Comparison of ENCODE assay signal across 13 cellular contexts in the genomic region with DNA sequence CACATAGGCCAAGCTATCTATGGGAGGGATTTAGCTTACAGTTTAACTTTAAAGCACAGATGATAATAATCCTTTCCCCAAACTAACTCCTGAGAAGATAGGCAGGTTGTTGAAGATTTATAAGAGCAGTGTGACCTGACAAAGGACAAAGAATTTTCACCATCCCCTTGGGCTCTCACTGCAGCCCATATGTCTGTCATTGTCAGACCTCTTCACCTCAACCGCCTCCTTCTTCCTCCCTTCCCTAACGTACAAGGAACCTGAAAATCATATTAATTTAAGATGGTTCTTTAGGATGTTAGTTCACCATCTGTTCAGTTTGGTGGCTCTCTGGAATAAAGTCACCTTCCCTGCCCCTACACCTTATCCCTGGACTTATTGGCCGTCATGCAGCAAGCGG. TPM values are rescaled to one million over a fixed set of nuclear protein-coding genes. Genes with fewer than 3 reads are reported as not detected.
DNase-seq lines count a peak whose midpoint lies in the region; ATAC-seq and TF ChIP-seq lines count a peak whose summit lies in the region.
"Had no signal": no experiment of that assay in that cellular context is flagged by ENCODE, and none has a peak within 500 bp of the region (broad histone marks: within the 10 kb centered on the region; RNA-seq: fewer than 3 reads in every experiment).

No MANE protein-coding gene starts in this region.

- H3K9ac ChIP-seq in KMS-11 (no peak overlapping the region), neural progenitor cell (no peak overlapping the region)

- H3K27me3 ChIP-seq in KMS-11 (ENCODE audit: insufficient read depth, low read depth), result no peaks in the 10 kb centered on the region
- H3K27me3 ChIP-seq in neural progenitor cell, result no peaks in the 10 kb centered on the region
- H3K27me3 ChIP-seq in naive thymus-derived CD4-positive, alpha-beta T cell (ENCODE audit: control insufficient read depth in 2 of 2, insufficient read depth in 2 of 2, low read length in 2 of 2), result no peaks in the 10 kb centered on the region

- no peaks in the 10 kb centered on the region for H3K36me3 Mint-ChIP-seq in activated naive CD8-positive, alpha-beta T cell treated with anti-CD3 and anti-CD28 coated beads, Interleukin-2, amount 10 ng/mL, durations not matched to agents 7 days and 5 days
- no peaks in the 10 kb centered on the region for H3K36me3 Mint-ChIP-seq in neural progenitor cell
- no peaks in the 10 kb centered on the region for H3K36me3 Mint-ChIP-seq in naive thymus-derived CD4-positive, alpha-beta T cell

- H3K4me1 Mint-ChIP-seq in activated naive CD8-positive, alpha-beta T cell treated with anti-CD3 and anti-CD28 coated beads, Interleukin-2, amount 10 ng/mL, durations not matched to agents 7 days and 5 days, result peaks cover 39% of the 10 kb centered on the region
- H3K4me1 Mint-ChIP-seq in neural progenitor cell, result peaks cover 32% of the 10 kb centered on the region
- peaks cover 37 to 58% (median 54%) of the 10 kb centered on the region in 7 donors for H3K4me1 Mint-ChIP-seq in naive thymus-derived CD4-positive, alpha-beta T cell

- H3K4me3 Mint-ChIP-seq in activated naive CD8-positive, alpha-beta T cell treated with anti-CD3 and anti-CD28 coated beads, Interleukin-2, amount 10 ng/mL, durations not matched to agents 7 days and 5 days, result peak overlapping the region; percentile 5
- H3K4me3 Mint-ChIP-seq in neural progenitor cell, result no peak overlapping the region
- peak overlapping the region in 4 of 10 donors; percentile 9 to 40 (median 24) for H3K4me3 Mint-ChIP-seq in naive thymus-derived CD4-positive, alpha-beta T cell

- DNase-seq in NCI-H748 (lab: John Stamatoyannopoulos, UW; ENCODE audit: unreplicated experiment), result peak; percentile 19
- DNase-seq in NCI-H748 treated with DMSO at 0.1 percent for 48 hours (lab: John Stamatoyannopoulos, UW), result no peak
- peak; percentile 28 for DNase-seq in activated naive CD8-positive, alpha-beta T cell treated with anti-CD3 and anti-CD28 coated beads, Interleukin-2, amount 10 ng/mL, durations not matched to agents 7 days and 5 days
- no peak for DNase-seq in neural progenitor cell (ENCODE audit: low spot score)
- no peak for DNase-seq in medulla oblongata (ENCODE audit: extremely low spot score)
- DNase-seq in naive thymus-derived CD4-positive, alpha-beta T cell, result no peak
- DNase-seq in erythroblast (lab: John Stamatoyannopoulos, UW), result no peak
- DNase-seq: activated CD4-positive, alpha-beta T cell treated with anti-CD3 and anti-CD28 coated beads, Interleukin-2, amount 50 U/mL, for 48 hours; PC-3 had no signal

- no peak overlapping the region for H3K27ac Mint-ChIP-seq in activated naive CD8-positive, alpha-beta T cell treated with anti-CD3 and anti-CD28 coated beads, Interleukin-2, amount 10 ng/mL, durations not matched to agents 7 days and 5 days
- H3K27ac Mint-ChIP-seq in neural progenitor cell, result peak overlapping the region; percentile 59
- peak overlapping the region in 4 of 9 donors; percentile 23 to 75 (median 45) for H3K27ac Mint-ChIP-seq in naive thymus-derived CD4-positive, alpha-beta T cell

- H3K36me3 ChIP-seq in KMS-11 (ENCODE audit: insufficient read depth) (no peaks in the 10 kb centered on the region), neural progenitor cell (no peaks in the 10 kb centered on the region)
- no peaks in the 10 kb centered on the region for H3K36me3 ChIP-seq in naive thymus-derived CD4-positive, alpha-beta T cell (ENCODE audit: control insufficient read depth in 2 of 3, insufficient read depth in 3 of 3, low read length in 3 of 3)

- H3K27ac ChIP-seq in KMS-11 (no peak overlapping the region), neural progenitor cell (no peak overlapping the region)
- no peak overlapping the region for H3K27ac ChIP-seq in naive thymus-derived CD4-positive, alpha-beta T cell (ENCODE audit: low read depth, low read length)

- H3K9me3 Mint-ChIP-seq in activated naive CD8-positive, alpha-beta T cell treated with anti-CD3 and anti-CD28 coated beads, Interleukin-2, amount 10 ng/mL, durations not matched to agents 7 days and 5 days, result no peaks in the 10 kb centered on the region
- H3K9me3 Mint-ChIP-seq in neural progenitor cell, result no peaks in the 10 kb centered on the region
- peaks cover 0 to 3% (median 0%) of the 10 kb centered on the region in 11 donors for H3K9me3 Mint-ChIP-seq in naive thymus-derived CD4-positive, alpha-beta T cell

- peaks cover 64% of the 10 kb centered on the region for H3K4me1 ChIP-seq in KMS-11 (ENCODE audit: low read depth, poor library complexity, severe bottlenecking)
- peaks cover 14% of the 10 kb centered on the region for H3K4me1 ChIP-seq in neural progenitor cell
- peaks cover 17 to 30% of the 10 kb centered on the region in 2 donors for H3K4me1 ChIP-seq in naive thymus-derived CD4-positive, alpha-beta T cell (ENCODE audit: control insufficient read depth in 2 of 2, insufficient read depth in 2 of 2, low read length in 2 of 2)

- H3K4me3 ChIP-seq in KMS-11 (IDR thresholded peaks at IDR 0.05; ENCODE audit: insufficient read depth, low read depth, low read length), result no peak overlapping the region
- H3K4me3 ChIP-seq in neural progenitor cell, result no peak overlapping the region
- no peak overlapping the region for H3K4me3 ChIP-seq in naive thymus-derived CD4-positive, alpha-beta T cell (ENCODE audit: low read length)

- no peaks in the 10 kb centered on the region for H3K9me3 ChIP-seq in neural progenitor cell (ENCODE audit: low read depth)
- H3K9me3 ChIP-seq in naive thymus-derived CD4-positive, alpha-beta T cell (ENCODE audit: control insufficient read depth in 2 of 3, low read length in 3 of 3), result no peaks in the 10 kb centered on the region

- 0 out of 2 replicates have a peak, but pooled peaks have one; percentile 24 for TF ChIP-seq CTCF in KMS-11 (conservative IDR thresholded peaks at IDR 0.05; ENCODE audit: low read depth, low read length)
- peak; percentile 13 for TF ChIP-seq CTCF in neural progenitor cell (IDR thresholded peaks at IDR 0.05)

- POLR2A ChIA-PET in activated naive CD8-positive, alpha-beta T cell treated with anti-CD3 and anti-CD28 coated beads, Interleukin-2, amount 10 ng/mL, durations not matched to agents 7 days and 5 days (lab: Charles Lee), result no interaction called here
- POLR2A ChIA-PET in naive thymus-derived CD4-positive, alpha-beta T cell (lab: Charles Lee), result no interaction called here

- ATAC-seq in activated naive CD8-positive, alpha-beta T cell treated with anti-CD3 and anti-CD28 coated beads, Interleukin-2, amount 10 ng/mL, durations not matched to agents 7 days and 5 days (ENCODE audit: low read depth), result no peak
- no peak for ATAC-seq in naive thymus-derived CD4-positive, alpha-beta T cell
- ATAC-seq: PC-3 had no signal

- H3K4me2 ChIP-seq in KMS-11, result no peak overlapping the region
- no peak overlapping the region for H3K4me2 ChIP-seq in neural progenitor cell

- intact Hi-C loops in naive thymus-derived CD4-positive, alpha-beta T cell (cut with micrococcal nuclease), result loop anchor here in 1 of 2 donors (10.0 kb wide), 2 partner anchors 1066 to 1376 kb away; a partner anchor contains a TSS

- H4K20me1 ChIP-seq in KMS-11 (ENCODE audit: insufficient read depth), result no peaks in the 10 kb centered on the region
- no peaks in the 10 kb centered on the region for H4K20me1 ChIP-seq in neural progenitor cell (ENCODE audit: low read depth)

- H2AFZ ChIP-seq in KMS-11 (ENCODE audit: low read depth) (no peak overlapping the region), neural progenitor cell (replicated peaks) (no peak overlapping the region)

- no peaks in the 10 kb centered on the region for H3K27me3 Mint-ChIP-seq in activated naive CD8-positive, alpha-beta T cell treated with anti-CD3 and anti-CD28 coated beads, Interleukin-2, amount 10 ng/mL, durations not matched to agents 7 days and 5 days
- peaks cover 6% of the 10 kb centered on the region for H3K27me3 Mint-ChIP-seq in neural progenitor cell (ENCODE audit: insufficient read depth, low read depth)
- peaks cover 0 to 4% (median 0%) of the 10 kb centered on the region in 5 donors for H3K27me3 Mint-ChIP-seq in naive thymus-derived CD4-positive, alpha-beta T cell

- H3K79me2 ChIP-seq in KMS-11 (ENCODE audit: insufficient read depth, low read depth) (no peaks in the 10 kb centered on the region), neural progenitor cell (ENCODE audit: low read depth) (no peaks in the 10 kb centered on the region)

- TF ChIP-seq POLR2A in erythroblast (IDR thresholded peaks at IDR 0.05; ENCODE audit: low read length), result no peak

- CTCF ChIA-PET in naive thymus-derived CD4-positive, alpha-beta T cell (lab: Charles Lee), result no interaction called here

- H3F3A ChIP-seq in neural progenitor cell (ENCODE audit: low read depth), result peaks cover 32% of the 10 kb centered on the region

RNA-seq across cellular contexts. Expression of a gene that starts 5.0 kb away (rescaled TPM):
- total RNA-seq in activated naive CD8-positive, alpha-beta T cell treated with anti-CD3 and anti-CD28 coated beads, Interleukin-2, amount 10 ng/mL, durations not matched to agents 7 days and 5 days, result 1,000 to 10,000 TPM; 3,257 to 3,430 TPM
- under 0.01 TPM in 2 replicates for total RNA-seq in neural progenitor cell (ENCODE audit: low replicate concordance)
- total RNA-seq in naive thymus-derived CD4-positive, alpha-beta T cell, result 1,000 to 10,000 TPM; 2,341 to 4,458 (median 3,337) TPM
- not detected for polyA plus RNA-seq in naive thymus-derived CD4-positive, alpha-beta T cell
- polyA plus RNA-seq: adipose tissue, esophagus, urinary bladder had no signal

RNA-seq across cellular contexts. Expression of a gene that starts 21.0 kb away (rescaled TPM):
- total RNA-seq in activated naive CD8-positive, alpha-beta T cell treated with anti-CD3 and anti-CD28 coated beads, Interleukin-2, amount 10 ng/mL, durations not matched to agents 7 days and 5 days, result 10 to 100 TPM; 63.0 to 69.8 TPM
- 15.2 and 76.7 TPM in 2 replicates for total RNA-seq in neural progenitor cell (ENCODE audit: low replicate concordance)
- 10 to 100 TPM; 33.8 to 84.8 (median 62.7) TPM for total RNA-seq in naive thymus-derived CD4-positive, alpha-beta T cell
- 1 to 10 TPM; 1.4 to 6.8 TPM for polyA plus RNA-seq in naive thymus-derived CD4-positive, alpha-beta T cell

Comparison
In these comparisons a context has a peak if more than half of its experiments do, and no peak if none do; other contexts are left out.
1. DNase-seq: peak in NCI-H748 (single experiment) and activated naive CD8-positive, alpha-beta T cell treated with anti-CD3 and anti-CD28 coated beads, Interleukin-2, amount 10 ng/mL, durations not matched to agents 7 days and 5 days (single experiment); none in NCI-H748 treated with DMSO at 0.1 percent for 48 hours (single experiment), neural progenitor cell (single experiment), medulla oblongata (single experiment), naive thymus-derived CD4-positive, alpha-beta T cell (0 of 9) and erythroblast (0 of 2).
2. RNA of a gene that starts 5.0 kb away (total RNA-seq): 3,257 to 3,430 TPM in activated naive CD8-positive, alpha-beta T cell treated with anti-CD3 and anti-CD28 coated beads, Interleukin-2, amount 10 ng/mL, durations not matched to agents 7 days and 5 days and 2,341 to 4,458 TPM in naive thymus-derived CD4-positive, alpha-beta T cell; under 0.01 TPM in neural progenitor cell; every median in the first group is over 1,000 times any median in the second.